In the genomic region with DNA sequence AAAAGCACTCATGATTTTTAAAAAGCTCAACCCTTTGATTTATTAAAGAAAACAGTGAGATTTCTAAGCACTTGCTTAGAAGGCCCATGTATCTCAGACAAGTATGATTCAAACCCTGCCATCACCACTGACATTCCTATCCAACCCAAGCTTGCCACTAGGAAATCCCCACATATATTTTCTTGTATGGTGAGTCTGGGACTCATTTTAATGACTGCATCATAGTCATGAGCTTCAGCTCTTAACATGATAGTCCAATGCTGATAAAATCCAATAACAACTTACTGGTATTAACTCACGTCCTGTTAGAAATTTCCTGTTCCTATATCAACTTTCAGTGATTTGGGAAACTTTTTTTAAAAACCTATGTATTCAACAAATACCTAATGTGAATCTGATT, we compare ENCODE assay signal across 1 cellular context.
TF ChIP-seq lines count a peak whose summit lies in the region.

No MANE protein-coding gene starts in this region.

TF ChIP-seq in endothelial cell of umbilical vein, 7 proteins besides CTCF, POLR2A, EP300 and RAD21:
- peak; percentile 53 for TF ChIP-seq FOS (IDR thresholded peaks at IDR 0.05; ENCODE audit: borderline replicate concordance, insufficient read depth, low read length)
- TF ChIP-seq, protein P1, sequence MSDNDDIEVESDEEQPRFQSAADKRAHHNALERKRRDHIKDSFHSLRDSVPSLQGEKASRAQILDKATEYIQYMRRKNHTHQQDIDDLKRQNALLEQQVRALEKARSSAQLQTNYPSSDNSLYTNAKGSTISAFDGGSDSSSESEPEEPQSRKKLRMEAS (IDR thresholded peaks at IDR 0.05; ENCODE audit: insufficient read depth, insufficient read length), result no peak
- TF ChIP-seq JUN (IDR thresholded peaks at IDR 0.05; ENCODE audit: borderline replicate concordance, insufficient read depth, insufficient read length, low read depth), result no peak
- peak; percentile 83 for TF ChIP-seq GATA2 (IDR thresholded peaks at IDR 0.05; ENCODE audit: insufficient read depth, insufficient read length, low read depth, low read length)
- TF ChIP-seq EZH2 (IDR thresholded peaks at IDR 0.05; ENCODE audit: borderline replicate concordance, low read depth, low read length, severe bottlenecking), result no peak
